18 cellular contexts compared by ENCODE assay signal in genomic region chr1:233477359-233477758, GRCh38.
DNase-seq lines count a peak whose midpoint lies in the region; ATAC-seq and TF ChIP-seq lines count a peak whose summit lies in the region.
"Had no signal": no experiment of that assay in that cellular context is flagged by ENCODE, and none has a peak within 500 bp of the region (broad histone marks: within the 10 kb centered on the region; RNA-seq: fewer than 3 reads in every experiment).

No MANE protein-coding gene starts in this region.

- H3K27ac ChIP-seq in HCT116 (ENCODE audit: low read depth, low read length), result no peak overlapping the region
- H3K27ac ChIP-seq: body of pancreas, neural progenitor cell, prostate gland had no signal

- H3K36me3 ChIP-seq in HCT116 (ENCODE audit: control insufficient read depth in 1 of 2, insufficient read depth in 2 of 2, low read length in 2 of 2), result no peaks in the 10 kb centered on the region
- H3K36me3 ChIP-seq: neural progenitor cell, prostate gland had no signal

- no peak overlapping the region for H2AFZ ChIP-seq in HCT116 (ENCODE audit: low read depth, low read length, poor library complexity, severe bottlenecking)
- H2AFZ ChIP-seq: neural progenitor cell had no signal

- POLR2A ChIA-PET in HCT116 (lab: Charles Lee), result no interaction called here

- RAD21 ChIA-PET in HCT116 (lab: Charles Lee; ENCODE audit: low non-redundant PET in 1 of 2, low total read pairs in 2 of 2, uncharacterized antibody in 2 of 2, unreplicated experiment in 2 of 2), result no interaction called here

- no peaks in the 10 kb centered on the region for H3K79me2 ChIP-seq in HCT116 (ENCODE audit: insufficient read depth, low read length)

- no peak overlapping the region for H3K4me3 ChIP-seq in HCT116 (replicated peaks in 1 of 2; ENCODE audit: low read depth in 1 of 2, low read length in 2 of 2)
- H3K4me3 ChIP-seq: body of pancreas, neural progenitor cell, prostate gland had no signal

- TF ChIP-seq POLR2A in HCT116 (IDR thresholded peaks at IDR 0.05; ENCODE audit: borderline replicate concordance, extremely low read depth, insufficient read depth, insufficient read length), result no peak

- H4K20me1 ChIP-seq in HCT116 (ENCODE audit: insufficient read depth), result no peaks in the 10 kb centered on the region

- DNase-seq in G401 (ENCODE audit: low spot score) (peak; percentile 86), HCT116 (ENCODE audit: low read depth, low spot score) (no peak), cerebellar cortex (ENCODE audit: low spot score) (peak; percentile 84), medulla oblongata (ENCODE audit: extremely low spot score) (peak; percentile 48), left colon (no peak), NCI-H1930 (lab: John Stamatoyannopoulos, UW) (no peak)
- DNase-seq: activated B cell treated with CpG ODN at 0.5 μM for 24 hours; activated CD4-positive, alpha-beta T cell treated with anti-CD3 and anti-CD28 coated beads, Interleukin-2, amount 50 U/mL, for 4 hours; activated CD8-positive, alpha-beta memory T cell treated with anti-CD3 and anti-CD28 coated beads, Interleukin-2, amount 50 U/mL, for 48 hours; activated effector memory CD4-positive, alpha-beta T cell treated with anti-CD3 and anti-CD28 coated beads, Interleukin-2, amount 50 U/mL, for 16 hours; activated naive CD8-positive, alpha-beta T cell treated with anti-CD3 and anti-CD28 coated beads, Interleukin-2, amount 50 U/mL, for 24 hours; body of pancreas; CD4-positive, alpha-beta T cell; NCI-H1436 treated with DMSO at 0.1 percent for 48 hours; NCI-H526 treated with DMSO at 0.1 percent for 48 hours had no signal

- peak in 1 of 3 experiments; percentile 10; a peak in 1 of 6 replicates for TF ChIP-seq CTCF in HCT116 (IDR thresholded peaks at IDR 0.05 in 2 of 3, conservative IDR thresholded peaks at IDR 0.05 in 1 of 3; ENCODE audit: borderline replicate concordance in 1 of 3, insufficient read depth in 1 of 3, low read depth in 2 of 3, low read length in 2 of 3)

- no peaks in the 10 kb centered on the region for H3K27me3 ChIP-seq in HCT116 (ENCODE audit: insufficient read depth, low read length)
- H3K27me3 ChIP-seq: body of pancreas, neural progenitor cell had no signal

- ATAC-seq in HCT116, result no peak
- ATAC-seq in GM21619 (IDR thresholded peaks at IDR 0.05; ENCODE audit: unreplicated experiment), result no peak
- ATAC-seq in left colon, result no peak
- ATAC-seq: activated naive CD8-positive, alpha-beta T cell treated with anti-CD3 and anti-CD28 coated beads, Interleukin-2, amount 50 U/mL, for 24 hours; body of pancreas had no signal

- intact Hi-C loops in HCT116 (cut with micrococcal nuclease), result no loop called here
- intact Hi-C loops in left colon (cut with DNase I, micrococcal nuclease), result no loop called here

- TF ChIP-seq RAD21 in HCT116 (IDR thresholded peaks at IDR 0.05; ENCODE audit: low read depth), result peak; percentile 52

- H3K9me2 ChIP-seq in HCT116 (ENCODE audit: insufficient read depth), result no peaks in the 10 kb centered on the region

- no peaks in the 10 kb centered on the region for H3K9me3 ChIP-seq in HCT116 (ENCODE audit: control insufficient read depth in 1 of 2, insufficient read depth in 1 of 2, low read depth in 1 of 2, low read length in 2 of 2)
- H3K9me3 ChIP-seq: body of pancreas, prostate gland had no signal

- H3K4me1 ChIP-seq in HCT116 (ENCODE audit: control insufficient read depth in 1 of 2, insufficient read depth in 2 of 2, low read length in 2 of 2), result no peaks in the 10 kb centered on the region
- H3K4me1 ChIP-seq: neural progenitor cell, prostate gland had no signal

- in situ Hi-C loops in G401 (cut with HindIII; ENCODE audit: low sequenced_read_pairs), result no loop called here

- no peak overlapping the region for H3K4me2 ChIP-seq in HCT116 (ENCODE audit: low read length)
- H3K4me2 ChIP-seq: neural progenitor cell had no signal

- no TSS peak for BruUV-seq in HCT116 (replicated peaks; lab: Mats Ljungman, UMichigan)

- CTCF ChIA-PET in HCT116 (lab: Charles Lee), result no interaction called here

- no peak overlapping the region for H3K9ac ChIP-seq in HCT116 (ENCODE audit: low read length)
- H3K9ac ChIP-seq: neural progenitor cell had no signal

TF ChIP-seq in HCT116, 20 proteins besides CTCF, POLR2A, EP300 and RAD21:
- TF ChIP-seq SRF (IDR thresholded peaks at IDR 0.05; ENCODE audit: low read depth), result no peak
- TF ChIP-seq ATF3 (IDR thresholded peaks at IDR 0.05), result no peak
- no peak for TF ChIP-seq EGR1 (IDR thresholded peaks at IDR 0.05; ENCODE audit: low read depth)
- TF ChIP-seq ELF1 (IDR thresholded peaks at IDR 0.05; ENCODE audit: borderline replicate concordance, low read depth), result no peak
- TF ChIP-seq FOSL1 (IDR thresholded peaks at IDR 0.05; ENCODE audit: low read depth), result no peak
- TF ChIP-seq ZNF274 (IDR thresholded peaks at IDR 0.05; ENCODE audit: low read depth, low read length), result no peak
- no peak for TF ChIP-seq JUND (IDR thresholded peaks at IDR 0.05)
- no peak for TF ChIP-seq SP1 (IDR thresholded peaks at IDR 0.05; ENCODE audit: low read depth)
- no peak for TF ChIP-seq EZH2phosphoT487 (IDR thresholded peaks at IDR 0.05; ENCODE audit: borderline replicate concordance)
- no peak for TF ChIP-seq EZH2 (IDR thresholded peaks at IDR 0.05)
- no peak for TF ChIP-seq MAX (IDR thresholded peaks at IDR 0.05)
- TF ChIP-seq SIN3A (IDR thresholded peaks at IDR 0.05; ENCODE audit: low read depth), result no peak
- no peak for TF ChIP-seq ZBTB33 (IDR thresholded peaks at IDR 0.05; ENCODE audit: extremely low read depth, insufficient replicate concordance, low read length)
- TF ChIP-seq CBX3 (IDR thresholded peaks at IDR 0.05; ENCODE audit: low read depth), result no peak

Comparison
In these comparisons a context has a peak if more than half of its experiments do, and no peak if none do; other contexts are left out.
1. DNase-seq: peak in G401 (single experiment), cerebellar cortex (single experiment) and medulla oblongata (single experiment); none in HCT116 (single experiment), left colon (0 of 2) and NCI-H1930 (0 of 2).